ENCODE assay signal across 26 cellular contexts in the genomic region with DNA sequence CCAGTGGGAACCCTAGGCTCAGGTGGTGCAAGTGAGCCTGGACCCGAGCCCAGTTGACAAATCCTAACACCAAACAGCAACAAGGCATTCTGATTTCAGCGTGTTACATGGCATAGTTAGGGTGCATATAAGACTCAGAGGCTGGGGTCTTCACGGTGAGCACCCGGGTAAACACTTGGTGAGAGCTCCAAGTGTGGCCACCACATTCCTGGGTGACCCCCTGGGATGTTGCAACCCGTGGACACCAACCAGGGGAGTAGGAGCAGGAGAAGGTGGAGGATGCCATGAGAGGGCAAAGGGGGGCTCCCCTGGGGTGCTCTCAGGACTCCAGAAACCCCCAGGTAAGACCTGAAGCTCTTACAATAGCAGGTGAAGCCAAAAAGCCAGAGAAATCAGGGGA.
"Had no signal": no experiment of that assay in that cellular context is flagged by ENCODE, and none has a peak within 500 bp of the region (broad histone marks: within the 10 kb centered on the region; RNA-seq: fewer than 3 reads in every experiment).

No MANE protein-coding gene starts in this region.

- H3K36me3 Mint-ChIP-seq: activated naive CD4-positive, alpha-beta T cell treated with anti-CD3 and anti-CD28 coated beads, Interleukin-2, amount 10 ng/mL, durations not matched to agents 7 days and 5 days; activated naive CD8-positive, alpha-beta T cell treated with anti-CD3 and anti-CD28 coated beads, Interleukin-2, amount 10 ng/mL, durations not matched to agents 7 days and 5 days; brain had no signal

- H2AFZ ChIP-seq: parathyroid adenoma had no signal

- H3K4me1 Mint-ChIP-seq: brain had no signal

- H3K4me3 ChIP-seq: ascending aorta, cardiac muscle cell, colonic mucosa, dorsolateral prefrontal cortex, gastrocnemius medialis, upper lobe of right lung had no signal

- H3K9me3 Mint-ChIP-seq: activated T-cell treated with anti-CD3 and anti-CD28 coated beads, Interleukin-2, amount 50 U/mL, for 72 hours; T-helper 2 cell treated with Interferon-gamma antibody and Interleukin-4, amounts not matched to agents 5 μg/mL and 100 μg/mL, for 36 hours had no signal

- H3K27ac Mint-ChIP-seq: activated naive CD4-positive, alpha-beta T cell treated with anti-CD3 and anti-CD28 coated beads, Interleukin-2, amount 10 ng/mL, durations not matched to agents 7 days and 5 days; activated naive CD8-positive, alpha-beta T cell treated with anti-CD3 and anti-CD28 coated beads, Interleukin-2, amount 10 ng/mL, durations not matched to agents 7 days and 5 days; activated T-cell treated with anti-CD3 and anti-CD28 coated beads, Interleukin-2, amount 50 U/mL, for 72 hours; brain; effector memory CD8-positive, alpha-beta T cell; stimulated activated naive CD8-positive, alpha-beta T cell treated with anti-CD3 and anti-CD28 coated beads, Interleukin-15, Interleukin-2, amounts not matched to agents 100 ng/mL and 50 ng/mL, for 24 hours; T-helper 2 cell treated with Interferon-gamma antibody and Interleukin-4, amounts not matched to agents 5 μg/mL and 100 μg/mL, for 36 hours had no signal

- H3K27me3 ChIP-seq: ascending aorta, cardiac muscle cell, colonic mucosa, gastrocnemius medialis, upper lobe of right lung had no signal

- DNase-seq: activated CD4-positive, alpha-beta T cell treated with anti-CD3 and anti-CD28 coated beads for 4 hours; activated CD4-positive, alpha-beta T cell treated with anti-CD3 and anti-CD28 coated beads, Interleukin-2, amount 50 U/mL, for 4 hours; activated naive CD4-positive, alpha-beta T cell treated with anti-CD3 and anti-CD28 coated beads, Interleukin-2, amount 10 ng/mL, durations not matched to agents 7 days and 5 days; activated naive CD8-positive, alpha-beta T cell treated with anti-CD3 and anti-CD28 coated beads, Interleukin-2, amount 10 ng/mL, durations not matched to agents 7 days and 5 days; activated T-cell treated with anti-CD3 and anti-CD28 coated beads for 4 hours; activated T-cell treated with anti-CD3 and anti-CD28 coated beads, Interleukin-2, amount 50 U/mL, for 72 hours; cerebellar nuclear complex; colonic mucosa; effector memory CD8-positive, alpha-beta T cell; erythroblast; gastrocnemius medialis; glutamatergic neuron; mammary epithelial cell; right cardiac atrium; stimulated activated CD4-positive, alpha-beta T cell treated with anti-CD3 and anti-CD28 coated beads, Interleukin-12 subunit alpha, Interleukin-12 subunit beta, amount 100 ng/mL, for 4 hours; stimulated activated CD4-positive, alpha-beta T cell treated with anti-CD3 and anti-CD28 coated beads, Interleukin-4, amount 100 ng/mL, for 1 hour; substantia nigra; T-helper 1 cell; upper lobe of right lung had no signal

- H3K36me3 ChIP-seq: ascending aorta, cardiac muscle cell, colonic mucosa, gastrocnemius medialis, upper lobe of right lung had no signal

- H3K9me3 ChIP-seq: ascending aorta, colonic mucosa, gastrocnemius medialis, upper lobe of right lung had no signal

- H3K79me2 ChIP-seq: parathyroid adenoma had no signal

- H3K9ac ChIP-seq: parathyroid adenoma had no signal

- H3K27ac ChIP-seq: ascending aorta, cardiac muscle cell, colonic mucosa, dorsolateral prefrontal cortex, gastrocnemius medialis, parathyroid adenoma, upper lobe of right lung had no signal

- H3K4me1 ChIP-seq: ascending aorta, colonic mucosa, gastrocnemius medialis, parathyroid adenoma, upper lobe of right lung had no signal

- H3K4me3 Mint-ChIP-seq: activated naive CD4-positive, alpha-beta T cell treated with anti-CD3 and anti-CD28 coated beads, Interleukin-2, amount 10 ng/mL, durations not matched to agents 7 days and 5 days; activated naive CD8-positive, alpha-beta T cell treated with anti-CD3 and anti-CD28 coated beads, Interleukin-2, amount 10 ng/mL, durations not matched to agents 7 days and 5 days; activated T-cell treated with anti-CD3 and anti-CD28 coated beads, Interleukin-2, amount 50 U/mL, for 72 hours; brain; effector memory CD8-positive, alpha-beta T cell; stimulated activated naive CD8-positive, alpha-beta T cell treated with anti-CD3 and anti-CD28 coated beads, Interleukin-15, Interleukin-2, amounts not matched to agents 100 ng/mL and 50 ng/mL, for 24 hours; T-helper 2 cell treated with Interferon-gamma antibody and Interleukin-4, amounts not matched to agents 5 μg/mL and 100 μg/mL, for 36 hours had no signal
